In the genomic region with DNA sequence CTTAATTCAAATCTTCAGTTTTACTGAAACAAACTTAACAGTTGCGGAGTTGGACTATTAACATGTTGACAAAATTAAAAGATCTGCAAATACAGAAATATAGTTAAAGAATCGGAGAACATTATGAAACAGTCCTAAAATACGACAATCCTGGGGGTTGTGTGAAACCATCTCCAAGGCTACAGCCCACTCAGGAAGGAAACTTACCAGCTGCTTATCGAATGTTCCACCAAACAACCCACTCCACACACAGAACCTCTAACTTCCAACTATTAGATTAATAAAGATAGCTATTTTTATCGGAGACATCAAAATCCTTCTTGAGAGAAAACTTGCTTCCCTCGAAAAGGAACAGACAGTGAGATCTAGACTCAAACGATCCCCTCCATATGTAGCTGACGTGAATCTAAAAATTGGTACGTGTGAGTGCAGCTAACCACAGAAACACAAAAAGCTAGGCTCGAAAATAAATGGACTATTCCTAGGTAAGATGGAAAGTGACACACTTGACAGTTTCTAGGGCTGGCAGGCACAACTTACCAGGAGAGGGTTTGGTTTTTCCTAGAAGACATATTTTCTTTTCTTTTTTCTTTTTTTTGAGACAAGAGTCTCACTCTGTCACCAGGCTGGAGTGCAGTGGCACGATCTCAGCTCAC, we compare ENCODE assay signal across 1 cellular context.
TF ChIP-seq lines count a peak whose summit lies in the region.

No MANE protein-coding gene starts in this region.

TF ChIP-seq in GM12878, 131 proteins besides CTCF, POLR2A, EP300 and RAD21:
- no peak for TF ChIP-seq PBX3 (IDR thresholded peaks at IDR 0.05; ENCODE audit: insufficient replicate concordance, low read depth, low read length)
- TF ChIP-seq YY1 (IDR thresholded peaks at IDR 0.05; ENCODE audit: low read depth, low read length) = no peak
- peak; percentile 73 for TF ChIP-seq RUNX3 (IDR thresholded peaks at IDR 0.05; ENCODE audit: low read length)
TF ChIP-seq in GM12878: peak in this region for 1.
